Comparison of ENCODE assay signal across 1 cellular context in the genomic region with DNA sequence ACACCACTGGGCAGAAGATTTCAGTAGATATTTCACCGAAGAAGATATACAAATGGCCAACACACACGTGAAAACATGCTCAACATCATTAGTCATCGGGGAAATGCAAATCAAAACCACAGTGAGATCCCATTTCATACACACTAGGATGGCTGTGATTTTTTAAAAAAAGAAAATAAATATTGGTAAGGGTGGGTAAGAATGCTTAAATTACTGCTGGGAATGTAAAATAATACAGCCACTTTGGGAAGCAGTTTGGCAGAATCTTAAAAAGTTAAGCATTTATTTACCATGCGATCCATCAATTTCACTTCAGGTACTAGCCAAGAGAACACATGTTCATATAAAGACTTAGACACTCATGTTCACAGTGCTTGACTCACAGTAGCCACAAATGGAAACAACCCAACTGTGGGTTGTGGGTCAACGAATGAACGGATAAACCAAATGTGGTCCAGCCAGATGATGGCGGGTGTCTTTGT.
TF ChIP-seq lines count a peak whose summit lies in the region.

No MANE protein-coding gene starts in this region.

TF ChIP-seq in GM12878, 131 proteins besides CTCF, POLR2A, EP300 and RAD21 (continued from another document and continues in another):
- TF ChIP-seq, protein P1, sequence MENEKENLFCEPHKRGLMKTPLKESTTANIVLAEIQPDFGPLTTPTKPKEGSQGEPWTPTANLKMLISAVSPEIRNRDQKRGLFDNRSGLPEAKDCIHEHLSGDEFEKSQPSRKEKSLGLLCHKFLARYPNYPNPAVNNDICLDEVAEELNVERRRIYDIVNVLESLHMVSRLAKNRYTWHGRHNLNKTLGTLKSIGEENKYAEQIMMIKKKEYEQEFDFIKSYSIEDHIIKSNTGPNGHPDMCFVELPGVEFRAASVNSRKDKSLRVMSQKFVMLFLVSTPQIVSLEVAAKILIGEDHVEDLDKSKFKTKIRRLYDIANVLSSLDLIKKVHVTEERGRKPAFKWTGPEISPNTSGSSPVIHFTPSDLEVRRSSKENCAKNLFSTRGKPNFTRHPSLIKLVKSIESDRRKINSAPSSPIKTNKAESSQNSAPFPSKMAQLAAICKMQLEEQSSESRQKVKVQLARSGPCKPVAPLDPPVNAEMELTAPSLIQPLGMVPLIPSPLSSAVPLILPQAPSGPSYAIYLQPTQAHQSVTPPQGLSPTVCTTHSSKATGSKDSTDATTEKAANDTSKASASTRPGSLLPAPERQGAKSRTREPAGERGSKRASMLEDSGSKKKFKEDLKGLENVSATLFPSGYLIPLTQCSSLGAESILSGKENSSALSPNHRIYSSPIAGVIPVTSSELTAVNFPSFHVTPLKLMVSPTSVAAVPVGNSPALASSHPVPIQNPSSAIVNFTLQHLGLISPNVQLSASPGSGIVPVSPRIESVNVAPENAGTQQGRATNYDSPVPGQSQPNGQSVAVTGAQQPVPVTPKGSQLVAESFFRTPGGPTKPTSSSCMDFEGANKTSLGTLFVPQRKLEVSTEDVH (IDR thresholded peaks at IDR 0.05; ENCODE audit: low read depth, partially characterized antibody), result no peak
- TF ChIP-seq CREM (IDR thresholded peaks at IDR 0.05; ENCODE audit: low read depth) (no peak), ATF7 (IDR thresholded peaks at IDR 0.05; ENCODE audit: low read depth) (peak; percentile 64), MEF2B (IDR thresholded peaks at IDR 0.05; ENCODE audit: partially characterized antibody, poor library complexity, severe bottlenecking) (peak; percentile 42), KDM1A (IDR thresholded peaks at IDR 0.05; ENCODE audit: borderline replicate concordance) (no peak), NFYA (IDR thresholded peaks at IDR 0.05; ENCODE audit: borderline replicate concordance, low read depth, low read length) (no peak), ZBED1 (IDR thresholded peaks at IDR 0.05; ENCODE audit: borderline replicate concordance) (no peak), ZNF207 (IDR thresholded peaks at IDR 0.05; ENCODE audit: borderline replicate concordance) (no peak), LARP7 (IDR thresholded peaks at IDR 0.05) (no peak), ZNF384 (IDR thresholded peaks at IDR 0.05; ENCODE audit: borderline replicate concordance, low read depth, low read length) (no peak), TARDBP (IDR thresholded peaks at IDR 0.05; ENCODE audit: borderline replicate concordance) (no peak), SMAD1 (IDR thresholded peaks at IDR 0.05; ENCODE audit: low read depth, partially characterized antibody) (no peak), NFXL1 (IDR thresholded peaks at IDR 0.05; ENCODE audit: borderline replicate concordance) (no peak), SUPT20H (IDR thresholded peaks at IDR 0.05; ENCODE audit: borderline replicate concordance, control insufficient read depth, low read depth, low read length) (no peak), ZNF24 (IDR thresholded peaks at IDR 0.05) (no peak), TCF12 (IDR thresholded peaks at IDR 0.05; ENCODE audit: low read depth, low read length) (no peak), HDGF (IDR thresholded peaks at IDR 0.05) (no peak), NR2C2 (IDR thresholded peaks at IDR 0.05; ENCODE audit: borderline replicate concordance, control insufficient read depth, insufficient read length, low read depth) (no peak), SIN3A (IDR thresholded peaks at IDR 0.05; ENCODE audit: low read depth, low read length) (no peak), MYC (IDR thresholded peaks at IDR 0.05; ENCODE audit: insufficient read depth, insufficient read length, insufficient replicate concordance, low read length, severe bottlenecking) (no peak), KLF5 (IDR thresholded peaks at IDR 0.05; ENCODE audit: partially characterized antibody) (no peak), BACH1 (IDR thresholded peaks at IDR 0.05; ENCODE audit: borderline replicate concordance) (no peak), SRF (IDR thresholded peaks at IDR 0.05; ENCODE audit: low read depth in 2 of 2, low read length in 2 of 2) (no peak), IRF4 (IDR thresholded peaks at IDR 0.05; ENCODE audit: low read depth, low read length) (no peak), EZH2 (IDR thresholded peaks at IDR 0.05; ENCODE audit: borderline replicate concordance, control insufficient read depth, low read depth, low read length) (no peak), CEBPB (IDR thresholded peaks at IDR 0.05; ENCODE audit: borderline replicate concordance in 1 of 2, low read depth in 2 of 2, low read length in 2 of 2) (no peak), RFX5 (IDR thresholded peaks at IDR 0.05; ENCODE audit: low read depth, low read length) (no peak), ZNF622 (IDR thresholded peaks at IDR 0.05) (no peak), HDAC2 (IDR thresholded peaks at IDR 0.05) (no peak), STAT1 (conservative IDR thresholded peaks at IDR 0.05) (no peak), SMC3 (IDR thresholded peaks at IDR 0.05; ENCODE audit: borderline replicate concordance, low read length) (no peak), MXI1 (IDR thresholded peaks at IDR 0.05; ENCODE audit: low read depth, low read length) (no peak), PAX5 (IDR thresholded peaks at IDR 0.05; ENCODE audit: borderline replicate concordance, low read depth, low read length) (0 out of 2 replicates have a peak, but pooled peaks have one; percentile 56), ETV6 (conservative IDR thresholded peaks at IDR 0.05 in 1 of 2, IDR thresholded peaks at IDR 0.05 in 1 of 2; ENCODE audit: borderline replicate concordance in 1 of 2, low read depth in 1 of 2) (no peak), SMAD5 (IDR thresholded peaks at IDR 0.05; ENCODE audit: low read depth) (no peak), ZZZ3 (IDR thresholded peaks at IDR 0.05; ENCODE audit: control insufficient read depth, insufficient read length, low read depth) (no peak), CREB1 (IDR thresholded peaks at IDR 0.05; ENCODE audit: low read depth) (no peak), PAX8 (IDR thresholded peaks at IDR 0.05) (no peak)
- TF ChIP-seq, protein P2, sequence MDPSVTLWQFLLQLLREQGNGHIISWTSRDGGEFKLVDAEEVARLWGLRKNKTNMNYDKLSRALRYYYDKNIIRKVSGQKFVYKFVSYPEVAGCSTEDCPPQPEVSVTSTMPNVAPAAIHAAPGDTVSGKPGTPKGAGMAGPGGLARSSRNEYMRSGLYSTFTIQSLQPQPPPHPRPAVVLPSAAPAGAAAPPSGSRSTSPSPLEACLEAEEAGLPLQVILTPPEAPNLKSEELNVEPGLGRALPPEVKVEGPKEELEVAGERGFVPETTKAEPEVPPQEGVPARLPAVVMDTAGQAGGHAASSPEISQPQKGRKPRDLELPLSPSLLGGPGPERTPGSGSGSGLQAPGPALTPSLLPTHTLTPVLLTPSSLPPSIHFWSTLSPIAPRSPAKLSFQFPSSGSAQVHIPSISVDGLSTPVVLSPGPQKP (IDR thresholded peaks at IDR 0.05; ENCODE audit: low read depth, low read length), result no peak
- TF ChIP-seq, protein P3, sequence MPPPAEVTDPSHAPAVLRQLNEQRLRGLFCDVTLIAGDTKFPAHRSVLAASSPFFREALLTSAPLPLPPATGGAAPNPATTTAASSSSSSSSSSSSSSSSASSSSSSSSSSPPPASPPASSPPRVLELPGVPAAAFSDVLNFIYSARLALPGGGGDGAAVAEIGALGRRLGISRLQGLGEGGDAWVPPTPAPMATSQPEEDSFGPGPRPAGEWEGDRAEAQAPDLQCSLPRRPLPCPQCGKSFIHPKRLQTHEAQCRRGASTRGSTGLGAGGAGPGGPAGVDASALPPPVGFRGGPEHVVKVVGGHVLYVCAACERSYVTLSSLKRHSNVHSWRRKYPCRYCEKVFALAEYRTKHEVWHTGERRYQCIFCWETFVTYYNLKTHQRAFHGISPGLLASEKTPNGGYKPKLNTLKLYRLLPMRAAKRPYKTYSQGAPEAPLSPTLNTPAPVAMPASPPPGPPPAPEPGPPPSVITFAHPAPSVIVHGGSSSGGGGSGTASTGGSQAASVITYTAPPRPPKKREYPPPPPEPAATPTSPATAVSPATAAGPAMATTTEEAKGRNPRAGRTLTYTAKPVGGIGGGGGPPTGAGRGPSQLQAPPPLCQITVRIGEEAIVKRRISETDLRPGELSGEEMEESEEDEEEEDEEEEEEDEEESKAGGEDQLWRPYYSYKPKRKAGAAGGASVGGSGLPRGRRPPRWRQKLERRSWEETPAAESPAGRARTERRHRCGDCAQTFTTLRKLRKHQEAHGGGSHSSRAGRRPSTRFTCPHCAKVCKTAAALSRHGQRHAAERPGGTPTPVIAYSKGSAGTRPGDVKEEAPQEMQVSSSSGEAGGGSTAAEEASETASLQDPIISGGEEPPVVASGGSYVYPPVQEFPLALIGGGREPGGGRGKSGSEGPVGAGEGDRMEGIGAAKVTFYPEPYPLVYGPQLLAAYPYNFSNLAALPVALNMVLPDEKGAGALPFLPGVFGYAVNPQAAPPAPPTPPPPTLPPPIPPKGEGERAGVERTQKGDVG (CRISPR knock-in tag; IDR thresholded peaks at IDR 0.05), result no peak
- TF ChIP-seq, protein P4, sequence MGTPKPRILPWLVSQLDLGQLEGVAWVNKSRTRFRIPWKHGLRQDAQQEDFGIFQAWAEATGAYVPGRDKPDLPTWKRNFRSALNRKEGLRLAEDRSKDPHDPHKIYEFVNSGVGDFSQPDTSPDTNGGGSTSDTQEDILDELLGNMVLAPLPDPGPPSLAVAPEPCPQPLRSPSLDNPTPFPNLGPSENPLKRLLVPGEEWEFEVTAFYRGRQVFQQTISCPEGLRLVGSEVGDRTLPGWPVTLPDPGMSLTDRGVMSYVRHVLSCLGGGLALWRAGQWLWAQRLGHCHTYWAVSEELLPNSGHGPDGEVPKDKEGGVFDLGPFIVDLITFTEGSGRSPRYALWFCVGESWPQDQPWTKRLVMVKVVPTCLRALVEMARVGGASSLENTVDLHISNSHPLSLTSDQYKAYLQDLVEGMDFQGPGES (IDR thresholded peaks at IDR 0.05), result no peak
- TF ChIP-seq, protein P5, sequence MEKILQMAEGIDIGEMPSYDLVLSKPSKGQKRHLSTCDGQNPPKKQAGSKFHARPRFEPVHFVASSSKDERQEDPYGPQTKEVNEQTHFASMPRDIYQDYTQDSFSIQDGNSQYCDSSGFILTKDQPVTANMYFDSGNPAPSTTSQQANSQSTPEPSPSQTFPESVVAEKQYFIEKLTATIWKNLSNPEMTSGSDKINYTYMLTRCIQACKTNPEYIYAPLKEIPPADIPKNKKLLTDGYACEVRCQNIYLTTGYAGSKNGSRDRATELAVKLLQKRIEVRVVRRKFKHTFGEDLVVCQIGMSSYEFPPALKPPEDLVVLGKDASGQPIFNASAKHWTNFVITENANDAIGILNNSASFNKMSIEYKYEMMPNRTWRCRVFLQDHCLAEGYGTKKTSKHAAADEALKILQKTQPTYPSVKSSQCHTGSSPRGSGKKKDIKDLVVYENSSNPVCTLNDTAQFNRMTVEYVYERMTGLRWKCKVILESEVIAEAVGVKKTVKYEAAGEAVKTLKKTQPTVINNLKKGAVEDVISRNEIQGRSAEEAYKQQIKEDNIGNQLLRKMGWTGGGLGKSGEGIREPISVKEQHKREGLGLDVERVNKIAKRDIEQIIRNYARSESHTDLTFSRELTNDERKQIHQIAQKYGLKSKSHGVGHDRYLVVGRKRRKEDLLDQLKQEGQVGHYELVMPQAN (conservative IDR thresholded peaks at IDR 0.05), result no peak
- TF ChIP-seq, protein P6, sequence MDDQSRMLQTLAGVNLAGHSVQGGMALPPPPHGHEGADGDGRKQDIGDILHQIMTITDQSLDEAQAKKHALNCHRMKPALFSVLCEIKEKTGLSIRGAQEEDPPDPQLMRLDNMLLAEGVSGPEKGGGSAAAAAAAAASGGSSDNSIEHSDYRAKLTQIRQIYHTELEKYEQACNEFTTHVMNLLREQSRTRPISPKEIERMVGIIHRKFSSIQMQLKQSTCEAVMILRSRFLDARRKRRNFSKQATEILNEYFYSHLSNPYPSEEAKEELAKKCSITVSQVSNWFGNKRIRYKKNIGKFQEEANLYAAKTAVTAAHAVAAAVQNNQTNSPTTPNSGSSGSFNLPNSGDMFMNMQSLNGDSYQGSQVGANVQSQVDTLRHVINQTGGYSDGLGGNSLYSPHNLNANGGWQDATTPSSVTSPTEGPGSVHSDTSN (IDR thresholded peaks at IDR 0.05; ENCODE audit: insufficient replicate concordance, low read depth, low read length), result no peak
- TF ChIP-seq, protein P7, sequence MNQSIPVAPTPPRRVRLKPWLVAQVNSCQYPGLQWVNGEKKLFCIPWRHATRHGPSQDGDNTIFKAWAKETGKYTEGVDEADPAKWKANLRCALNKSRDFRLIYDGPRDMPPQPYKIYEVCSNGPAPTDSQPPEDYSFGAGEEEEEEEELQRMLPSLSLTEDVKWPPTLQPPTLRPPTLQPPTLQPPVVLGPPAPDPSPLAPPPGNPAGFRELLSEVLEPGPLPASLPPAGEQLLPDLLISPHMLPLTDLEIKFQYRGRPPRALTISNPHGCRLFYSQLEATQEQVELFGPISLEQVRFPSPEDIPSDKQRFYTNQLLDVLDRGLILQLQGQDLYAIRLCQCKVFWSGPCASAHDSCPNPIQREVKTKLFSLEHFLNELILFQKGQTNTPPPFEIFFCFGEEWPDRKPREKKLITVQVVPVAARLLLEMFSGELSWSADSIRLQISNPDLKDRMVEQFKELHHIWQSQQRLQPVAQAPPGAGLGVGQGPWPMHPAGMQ (IDR thresholded peaks at IDR 0.05; ENCODE audit: borderline replicate concordance), result no peak
- TF ChIP-seq, protein P8, sequence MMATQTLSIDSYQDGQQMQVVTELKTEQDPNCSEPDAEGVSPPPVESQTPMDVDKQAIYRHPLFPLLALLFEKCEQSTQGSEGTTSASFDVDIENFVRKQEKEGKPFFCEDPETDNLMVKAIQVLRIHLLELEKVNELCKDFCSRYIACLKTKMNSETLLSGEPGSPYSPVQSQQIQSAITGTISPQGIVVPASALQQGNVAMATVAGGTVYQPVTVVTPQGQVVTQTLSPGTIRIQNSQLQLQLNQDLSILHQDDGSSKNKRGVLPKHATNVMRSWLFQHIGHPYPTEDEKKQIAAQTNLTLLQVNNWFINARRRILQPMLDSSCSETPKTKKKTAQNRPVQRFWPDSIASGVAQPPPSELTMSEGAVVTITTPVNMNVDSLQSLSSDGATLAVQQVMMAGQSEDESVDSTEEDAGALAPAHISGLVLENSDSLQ (IDR thresholded peaks at IDR 0.05), result 0 out of 2 replicates have a peak, but pooled peaks have one; percentile 7
- TF ChIP-seq, protein P9, sequence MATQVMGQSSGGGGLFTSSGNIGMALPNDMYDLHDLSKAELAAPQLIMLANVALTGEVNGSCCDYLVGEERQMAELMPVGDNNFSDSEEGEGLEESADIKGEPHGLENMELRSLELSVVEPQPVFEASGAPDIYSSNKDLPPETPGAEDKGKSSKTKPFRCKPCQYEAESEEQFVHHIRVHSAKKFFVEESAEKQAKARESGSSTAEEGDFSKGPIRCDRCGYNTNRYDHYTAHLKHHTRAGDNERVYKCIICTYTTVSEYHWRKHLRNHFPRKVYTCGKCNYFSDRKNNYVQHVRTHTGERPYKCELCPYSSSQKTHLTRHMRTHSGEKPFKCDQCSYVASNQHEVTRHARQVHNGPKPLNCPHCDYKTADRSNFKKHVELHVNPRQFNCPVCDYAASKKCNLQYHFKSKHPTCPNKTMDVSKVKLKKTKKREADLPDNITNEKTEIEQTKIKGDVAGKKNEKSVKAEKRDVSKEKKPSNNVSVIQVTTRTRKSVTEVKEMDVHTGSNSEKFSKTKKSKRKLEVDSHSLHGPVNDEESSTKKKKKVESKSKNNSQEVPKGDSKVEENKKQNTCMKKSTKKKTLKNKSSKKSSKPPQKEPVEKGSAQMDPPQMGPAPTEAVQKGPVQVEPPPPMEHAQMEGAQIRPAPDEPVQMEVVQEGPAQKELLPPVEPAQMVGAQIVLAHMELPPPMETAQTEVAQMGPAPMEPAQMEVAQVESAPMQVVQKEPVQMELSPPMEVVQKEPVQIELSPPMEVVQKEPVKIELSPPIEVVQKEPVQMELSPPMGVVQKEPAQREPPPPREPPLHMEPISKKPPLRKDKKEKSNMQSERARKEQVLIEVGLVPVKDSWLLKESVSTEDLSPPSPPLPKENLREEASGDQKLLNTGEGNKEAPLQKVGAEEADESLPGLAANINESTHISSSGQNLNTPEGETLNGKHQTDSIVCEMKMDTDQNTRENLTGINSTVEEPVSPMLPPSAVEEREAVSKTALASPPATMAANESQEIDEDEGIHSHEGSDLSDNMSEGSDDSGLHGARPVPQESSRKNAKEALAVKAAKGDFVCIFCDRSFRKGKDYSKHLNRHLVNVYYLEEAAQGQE (IDR thresholded peaks at IDR 0.05; ENCODE audit: low read depth, low read length), result no peak
